23 cellular contexts compared by ENCODE assay signal in genomic region chr11:77487790-77488189, GRCh38.
"Had no signal": no experiment of that assay in that cellular context is flagged by ENCODE, and none has a peak within 500 bp of the region (broad histone marks: within the 10 kb centered on the region; RNA-seq: fewer than 3 reads in every experiment).

No MANE protein-coding gene starts in this region.

- H3K9me3 ChIP-seq: gastrocnemius medialis, lower lobe of right lung, ovary, psoas muscle, thoracic aorta, upper lobe of right lung, uterus had no signal

- H3K4me3 ChIP-seq: dorsolateral prefrontal cortex, gastrocnemius medialis, lower lobe of right lung, ovary, psoas muscle, sigmoid colon, thoracic aorta, tibial nerve, upper lobe of right lung, uterus had no signal

- H3K27me3 ChIP-seq: dorsolateral prefrontal cortex, ovary, sigmoid colon, tibial nerve, upper lobe of right lung, uterus had no signal

- FAIRE-seq: colon had no signal

- ATAC-seq: gastrocnemius medialis; left ventricle myocardium superior; lower lobe of right lung; natural killer cell; psoas muscle; right cardiac atrium; stimulated activated memory B cell treated with anti-CD40 and anti-IgM and Interleukin-4, amounts not matched to agents 10 μg/mL and 1 μg/mL and 100 μg/mL, for 72 hours; upper lobe of right lung had no signal

- H3K4me1 ChIP-seq: gastrocnemius medialis, lower lobe of right lung, psoas muscle, sigmoid colon, tibial nerve, upper lobe of right lung, uterus had no signal

- H3K27ac ChIP-seq: dorsolateral prefrontal cortex, gastrocnemius medialis, lower lobe of right lung, ovary, psoas muscle, sigmoid colon, thoracic aorta, tibial nerve, upper lobe of right lung, uterus had no signal

- DNase-seq: dorsolateral prefrontal cortex; effector CD8-positive, alpha-beta T cell; endodermal cell; erythroblast; gastrocnemius medialis; head of caudate nucleus; left ventricle myocardium superior; lower lobe of right lung; natural killer cell; occipital lobe; ovary; posterior cingulate gyrus; psoas muscle; right cardiac atrium; sigmoid colon; stimulated activated CD4-positive, alpha-beta T cell treated with anti-CD3 and anti-CD28 coated beads, Interleukin-2, amount 100 ng/mL, for 24 hours; stimulated activated CD4-positive, alpha-beta T cell treated with anti-CD3 and anti-CD28 coated beads, Interleukin-4, amount 100 ng/mL, for 24 hours; upper lobe of right lung; uterus had no signal

- H3K36me3 ChIP-seq: gastrocnemius medialis, lower lobe of right lung, ovary, sigmoid colon, thoracic aorta, tibial nerve, upper lobe of right lung, uterus had no signal
